Comparison of ENCODE assay signal across 8 cellular contexts in the genomic region with DNA sequence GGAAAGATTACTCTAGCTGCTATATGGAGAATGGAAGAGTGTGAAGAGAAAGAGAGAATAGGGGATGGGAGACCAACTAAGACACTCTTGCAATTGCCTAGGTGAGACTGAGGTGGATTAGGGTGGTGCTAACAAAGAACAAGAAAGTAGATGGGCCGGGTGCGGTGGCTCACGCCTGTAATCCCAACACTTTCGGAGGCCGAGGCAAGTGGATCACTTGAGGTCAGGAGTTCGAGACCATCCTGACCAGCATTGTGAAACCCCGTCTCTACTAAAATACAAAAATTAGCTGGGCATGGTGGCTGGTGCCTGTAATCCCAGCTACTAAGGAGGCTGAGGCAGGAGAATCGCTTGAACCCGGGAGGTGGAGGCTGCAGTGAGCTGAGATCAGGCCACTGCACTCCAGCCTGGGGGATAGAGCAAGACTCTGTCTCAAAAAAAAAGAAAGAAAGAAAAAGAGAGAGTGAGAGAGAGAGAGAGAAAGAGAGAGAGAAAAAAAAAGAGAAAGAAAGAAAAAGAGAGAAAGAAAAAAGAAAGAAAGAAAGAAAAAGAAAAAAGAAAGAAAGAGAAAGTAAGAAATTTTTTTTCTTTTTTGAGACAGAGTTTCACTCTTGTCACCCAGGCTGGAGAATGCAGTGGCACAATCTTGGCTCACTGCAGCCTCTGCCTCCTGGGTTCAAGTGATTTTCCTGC. TPM values are rescaled to one million over a fixed set of nuclear protein-coding genes. Genes with fewer than 3 reads are reported as not detected.
DNase-seq lines count a peak whose midpoint lies in the region; ATAC-seq and TF ChIP-seq lines count a peak whose summit lies in the region.
"Not testable (repeated sequence)": the region's sequence is repeated elsewhere in the genome, so short reads cannot be mapped to it uniquely, and the experiment has no call there.
"Had no signal": no experiment of that assay in that cellular context is flagged by ENCODE, and none has a peak within 500 bp of the region (broad histone marks: within the 10 kb centered on the region; RNA-seq: fewer than 3 reads in every experiment).

No MANE protein-coding gene starts in this region.

- not testable (repeated sequence) for TF ChIP-seq CTCF in nephron progenitor cell (IDR thresholded peaks at IDR 0.05); sigmoid colon (IDR thresholded peaks at IDR 0.05)

- not testable (repeated sequence) for H3K4me3 ChIP-seq in CD8-positive, alpha-beta memory T cell (ENCODE audit: low read length); sigmoid colon

- H3K27me3 Mint-ChIP-seq in CD8-positive, alpha-beta memory T cell; T-helper 2 cell treated with Interferon-gamma antibody and Interleukin-4, amounts not matched to agents 5 μg/mL and 100 μg/mL, for 36 hours (ENCODE audit: low read depth); activated T-helper 17 cell treated with anti-CD3 and anti-CD28 coated beads, Interleukin-2, amount 50 U/mL, for 72 hours; activated naive CD8-positive, alpha-beta T cell treated with anti-CD3 and anti-CD28 coated beads, Interleukin-2, amount 50 U/mL, for 24 hours; immature natural killer cell (ENCODE audit: low read depth in 3 of 3): not testable (repeated sequence)
- H3K27me3 Mint-ChIP-seq in nephron progenitor cell (ENCODE audit: low read depth, poor library complexity) = peaks cover 39% of the 10 kb centered on the region

- H3K36me3 Mint-ChIP-seq in CD8-positive, alpha-beta memory T cell; activated T-helper 17 cell treated with anti-CD3 and anti-CD28 coated beads, Interleukin-2, amount 50 U/mL, for 72 hours (ENCODE audit: low read depth); immature natural killer cell; nephron progenitor cell (ENCODE audit: low read depth): not testable (repeated sequence)
- peaks cover 14% of the 10 kb centered on the region for H3K36me3 Mint-ChIP-seq in T-helper 2 cell treated with Interferon-gamma antibody and Interleukin-4, amounts not matched to agents 5 μg/mL and 100 μg/mL, for 36 hours (ENCODE audit: low read depth)
- H3K36me3 Mint-ChIP-seq in activated naive CD8-positive, alpha-beta T cell treated with anti-CD3 and anti-CD28 coated beads, Interleukin-2, amount 50 U/mL, for 24 hours (ENCODE audit: low read depth) = peaks cover 11% of the 10 kb centered on the region

- not testable (repeated sequence) for ATAC-seq in activated T-helper 17 cell treated with anti-CD3 and anti-CD28 coated beads, Interleukin-2, amount 50 U/mL, for 72 hours (replicated peaks); activated naive CD8-positive, alpha-beta T cell treated with anti-CD3 and anti-CD28 coated beads, Interleukin-2, amount 50 U/mL, for 24 hours

- intact Hi-C loops in sigmoid colon (cut with DNase I) = not testable (repeated sequence)

- CTCF ChIA-PET in CD8-positive, alpha-beta memory T cell (lab: Charles Lee) = not testable (repeated sequence)

- not testable (repeated sequence) for H3K9me3 ChIP-seq in CD8-positive, alpha-beta memory T cell (ENCODE audit: low read length); sigmoid colon

- H3K4me1 Mint-ChIP-seq in CD8-positive, alpha-beta memory T cell = peaks cover 18 to 23% (median 22%) of the 10 kb centered on the region in 3 donors
- H3K4me1 Mint-ChIP-seq in T-helper 2 cell treated with Interferon-gamma antibody and Interleukin-4, amounts not matched to agents 5 μg/mL and 100 μg/mL, for 36 hours (ENCODE audit: low read depth) = peaks cover 15% of the 10 kb centered on the region
- not testable (repeated sequence) for H3K4me1 Mint-ChIP-seq in activated T-helper 17 cell treated with anti-CD3 and anti-CD28 coated beads, Interleukin-2, amount 50 U/mL, for 72 hours
- peaks cover 17% of the 10 kb centered on the region for H3K4me1 Mint-ChIP-seq in activated naive CD8-positive, alpha-beta T cell treated with anti-CD3 and anti-CD28 coated beads, Interleukin-2, amount 50 U/mL, for 24 hours
- peaks cover 17 to 20% of the 10 kb centered on the region in 2 donors for H3K4me1 Mint-ChIP-seq in immature natural killer cell
- peaks cover 25% of the 10 kb centered on the region for H3K4me1 Mint-ChIP-seq in nephron progenitor cell

- peaks cover 14% of the 10 kb centered on the region for H3K4me1 ChIP-seq in CD8-positive, alpha-beta memory T cell (ENCODE audit: insufficient read depth, low read length)
- peaks cover 0 to 17% (median 9%) of the 10 kb centered on the region in 4 donors for H3K4me1 ChIP-seq in sigmoid colon

- H3K27ac ChIP-seq in CD8-positive, alpha-beta memory T cell (ENCODE audit: low read depth, low read length); sigmoid colon: not testable (repeated sequence)

- not testable (repeated sequence) for H3K27me3 ChIP-seq in CD8-positive, alpha-beta memory T cell (ENCODE audit: insufficient read depth, low read length, poor library complexity, severe bottlenecking); sigmoid colon

- not testable (repeated sequence) for H3K36me3 ChIP-seq in CD8-positive, alpha-beta memory T cell (ENCODE audit: insufficient read depth, low read length); sigmoid colon

- not testable (repeated sequence) for DNase-seq in CD8-positive, alpha-beta memory T cell; T-helper 2 cell treated with Interferon-gamma antibody and Interleukin-4, amounts not matched to agents 5 μg/mL and 100 μg/mL, for 36 hours (ENCODE audit: low spot score); activated naive CD8-positive, alpha-beta T cell treated with anti-CD3 and anti-CD28 coated beads, Interleukin-2, amount 50 U/mL, for 24 hours; immature natural killer cell; nephron progenitor cell
- DNase-seq in sigmoid colon = peak; percentile 38

- not testable (repeated sequence) for TF ChIP-seq POLR2A in sigmoid colon (IDR thresholded peaks at IDR 0.05)

- peak overlapping the region in 3 of 8 donors; percentile 1 to 58 (median 54) for H3K27ac Mint-ChIP-seq in CD8-positive, alpha-beta memory T cell
- peak overlapping the region; percentile 41 for H3K27ac Mint-ChIP-seq in T-helper 2 cell treated with Interferon-gamma antibody and Interleukin-4, amounts not matched to agents 5 μg/mL and 100 μg/mL, for 36 hours
- H3K27ac Mint-ChIP-seq in activated T-helper 17 cell treated with anti-CD3 and anti-CD28 coated beads, Interleukin-2, amount 50 U/mL, for 72 hours; activated naive CD8-positive, alpha-beta T cell treated with anti-CD3 and anti-CD28 coated beads, Interleukin-2, amount 50 U/mL, for 24 hours; immature natural killer cell; nephron progenitor cell: not testable (repeated sequence)

- not testable (repeated sequence) for TF ChIP-seq EP300 in sigmoid colon (IDR thresholded peaks at IDR 0.05)

- peak overlapping the region in 6 of 7 donors; percentile 3 to 72 (median 30) for H3K4me3 Mint-ChIP-seq in CD8-positive, alpha-beta memory T cell
- peak overlapping the region; percentile 24 for H3K4me3 Mint-ChIP-seq in T-helper 2 cell treated with Interferon-gamma antibody and Interleukin-4, amounts not matched to agents 5 μg/mL and 100 μg/mL, for 36 hours
- peak overlapping the region; percentile 3 for H3K4me3 Mint-ChIP-seq in activated T-helper 17 cell treated with anti-CD3 and anti-CD28 coated beads, Interleukin-2, amount 50 U/mL, for 72 hours
- peak overlapping the region; percentile 21 for H3K4me3 Mint-ChIP-seq in activated naive CD8-positive, alpha-beta T cell treated with anti-CD3 and anti-CD28 coated beads, Interleukin-2, amount 50 U/mL, for 24 hours
- H3K4me3 Mint-ChIP-seq in immature natural killer cell (peak overlapping the region; percentile 35 to 55 (median 47)), nephron progenitor cell (peak overlapping the region; percentile 8)

- POLR2A ChIA-PET in CD8-positive, alpha-beta memory T cell (lab: Charles Lee) = interaction anchor here (0.7 kb wide), 1 partner anchor 21 kb away, joined by 5 read pairs; no protein-coding TSS in a partner anchor

- 94 to 96% methylated on average over 9 of the region's 9 CpGs for WGBS in sigmoid colon, 2 donors

- H3K9me3 Mint-ChIP-seq in CD8-positive, alpha-beta memory T cell; T-helper 2 cell treated with Interferon-gamma antibody and Interleukin-4, amounts not matched to agents 5 μg/mL and 100 μg/mL, for 36 hours; activated T-helper 17 cell treated with anti-CD3 and anti-CD28 coated beads, Interleukin-2, amount 50 U/mL, for 72 hours; activated naive CD8-positive, alpha-beta T cell treated with anti-CD3 and anti-CD28 coated beads, Interleukin-2, amount 50 U/mL, for 24 hours; immature natural killer cell; nephron progenitor cell: not testable (repeated sequence)

RNA-seq across cellular contexts. Expression of a gene that starts 2.5 kb away (rescaled TPM):
- 10 to 100 TPM; 33.6 to 35.0 TPM for total RNA-seq in CD8-positive, alpha-beta memory T cell
- 0.79 TPM for polyA plus RNA-seq in CD8-positive, alpha-beta memory T cell
- 10 to 100 TPM; 53.9 to 56.5 TPM for total RNA-seq in activated T-helper 17 cell treated with anti-CD3 and anti-CD28 coated beads, Interleukin-2, amount 50 U/mL, for 72 hours
- polyA plus RNA-seq in immature natural killer cell (1 to 10 TPM; 1.9 to 4.1 (median 2.6) TPM), sigmoid colon (10 to 100 TPM in 1 of 3 donors, 1 to 10 TPM in 2; 4.8 to 25.7 (median 5.1) TPM)
- total RNA-seq in sigmoid colon = under 1 TPM in 1 of 4 donors, not detected in 3; 0.36 TPM

RNA-seq across cellular contexts. Expression of a gene that starts 16.4 kb away (rescaled TPM):
- not detected for total RNA-seq in CD8-positive, alpha-beta memory T cell
- not detected for polyA plus RNA-seq in CD8-positive, alpha-beta memory T cell
- total RNA-seq in activated T-helper 17 cell treated with anti-CD3 and anti-CD28 coated beads, Interleukin-2, amount 50 U/mL, for 72 hours = not detected
- polyA plus RNA-seq in immature natural killer cell = not detected
- not detected for total RNA-seq in sigmoid colon
- polyA plus RNA-seq in sigmoid colon = under 1 TPM in 1 of 3 donors, not detected in 2; 0.03 TPM

RNA-seq across cellular contexts. Expression of a gene that starts 25.6 kb away (rescaled TPM):
- total RNA-seq in CD8-positive, alpha-beta memory T cell = not detected
- polyA plus RNA-seq in CD8-positive, alpha-beta memory T cell = not detected
- under 1 TPM in 1 of 2 donors, not detected in 1; 0.32 TPM for total RNA-seq in activated T-helper 17 cell treated with anti-CD3 and anti-CD28 coated beads, Interleukin-2, amount 50 U/mL, for 72 hours
- polyA plus RNA-seq in immature natural killer cell (not detected), sigmoid colon (10 to 100 TPM in 1 of 3 donors, 1 to 10 TPM in 1, under 1 TPM in 1; 0.46 to 31.8 (median 2.4) TPM)
- total RNA-seq in sigmoid colon = 10 to 100 TPM; 19.7 to 56.2 (median 38.6) TPM
- total RNA-seq: A673 had no signal

RNA-seq across cellular contexts. Expression of a gene that starts 26.1 kb away (rescaled TPM):
- total RNA-seq in CD8-positive, alpha-beta memory T cell = not detected
- polyA plus RNA-seq in CD8-positive, alpha-beta memory T cell = not detected
- total RNA-seq in activated T-helper 17 cell treated with anti-CD3 and anti-CD28 coated beads, Interleukin-2, amount 50 U/mL, for 72 hours = not detected
- polyA plus RNA-seq in immature natural killer cell (not detected), sigmoid colon (10 to 100 TPM in 1 of 3 donors, 1 to 10 TPM in 2; 4.6 to 12.8 (median 7.8) TPM)
- under 1 TPM in 3 of 4 donors, not detected in 1; under 0.01 to 0.28 (median 0.16) TPM for total RNA-seq in sigmoid colon

RNA-seq across cellular contexts. Expression of a gene that starts 46.7 kb away (rescaled TPM):
- 1 to 10 TPM; 9.1 to 9.4 TPM for total RNA-seq in CD8-positive, alpha-beta memory T cell
- 7.6 TPM for polyA plus RNA-seq in CD8-positive, alpha-beta memory T cell
- 10 to 100 TPM; 15.3 to 16.9 TPM for total RNA-seq in activated T-helper 17 cell treated with anti-CD3 and anti-CD28 coated beads, Interleukin-2, amount 50 U/mL, for 72 hours
- polyA plus RNA-seq in immature natural killer cell (10 to 100 TPM in 1 of 3 donors, 1 to 10 TPM in 1, not detected in 1; 3.1 to 10.8 TPM), sigmoid colon (10 to 100 TPM in 2 of 3 donors, 1 to 10 TPM in 1; 6.9 to 13.8 (median 11.0) TPM)
- total RNA-seq in sigmoid colon = 10 to 100 TPM; 10.3 to 32.1 (median 13.4) TPM

Comparison
In these comparisons a context has a peak if more than half of its experiments do, and no peak if none do; other contexts are left out.
1. RNA of a gene that starts 2.5 kb away (total RNA-seq): 53.9 to 56.5 TPM in activated T-helper 17 cell treated with anti-CD3 and anti-CD28 coated beads, Interleukin-2, amount 50 U/mL, for 72 hours and 33.6 to 35.0 TPM in CD8-positive, alpha-beta memory T cell; 0.36 TPM in sigmoid colon; every median in the first group is over 10 times any median in the second.
2. RNA of a gene that starts 25.6 kb away (total RNA-seq): 19.7 to 56.2 TPM in sigmoid colon; 0.32 TPM in activated T-helper 17 cell treated with anti-CD3 and anti-CD28 coated beads, Interleukin-2, amount 50 U/mL, for 72 hours and not detected in CD8-positive, alpha-beta memory T cell; every median in the first group is over 10 times any median in the second.
3. Peak in every context shown above with its lines, with median percentiles within 50 percentile points of each other: H3K4me3 Mint-ChIP-seq.